24 cellular contexts compared by ENCODE assay signal in genomic region chr12:11696084-11696483, GRCh38.
"Had no signal": no experiment of that assay in that cellular context is flagged by ENCODE, and none has a peak within 500 bp of the region (broad histone marks: within the 10 kb centered on the region; RNA-seq: fewer than 3 reads in every experiment).

No MANE protein-coding gene starts in this region.

- DNase-seq: activated CD4-positive, alpha-beta T cell treated with anti-CD3 and anti-CD28 coated beads for 4 hours; activated CD4-positive, alpha-beta T cell treated with anti-CD3 and anti-CD28 coated beads, Interleukin-2, amount 50 U/mL, for 4 hours; activated CD8-positive, alpha-beta memory T cell treated with anti-CD3 and anti-CD28 coated beads for 24 hours; activated effector memory CD4-positive, alpha-beta T cell treated with anti-CD3 and anti-CD28 coated beads, Interleukin-2, amount 50 U/mL, for 16 hours; activated naive CD4-positive, alpha-beta T cell treated with anti-CD3 and anti-CD28 coated beads for 36 hours; activated naive CD8-positive, alpha-beta T cell treated with anti-CD3 and anti-CD28 coated beads for 36 hours; central memory CD4-positive, alpha-beta T cell; dermis blood vessel endothelial cell; effector CD4-positive, alpha-beta T cell; esophagus squamous epithelium; foreskin melanocyte; left cardiac atrium; naive thymus-derived CD8-positive, alpha-beta T cell; small intestine; stimulated activated CD4-positive, alpha-beta T cell treated with anti-CD3 and anti-CD28 coated beads, Interleukin-4, amount 100 ng/mL, for 24 hours; stimulated activated naive CD8-positive, alpha-beta T cell treated with anti-CD3 and anti-CD28 coated beads, Interleukin-15, amount 100 ng/mL, for 72 hours; SW 1271; T-helper 9 cell had no signal

- FAIRE-seq: astrocyte, colon, small intestine, TTC549 had no signal

- H3K4me3 ChIP-seq: esophagus squamous epithelium, tibial nerve had no signal

- H3K36me3 ChIP-seq: esophagus squamous epithelium, tibial nerve had no signal

- H3K27ac ChIP-seq: tibial nerve, VCaP had no signal

- ATAC-seq: naive thymus-derived CD8-positive, alpha-beta T cell; stimulated activated effector memory CD8-positive, alpha-beta T cell treated with anti-CD3 and anti-CD28 coated beads, Interleukin-12 subunit alpha, Interleukin-12 subunit beta, amount 100 ng/mL, for 72 hours; stimulated activated naive CD8-positive, alpha-beta T cell treated with anti-CD3 and anti-CD28 coated beads, Interleukin-15, amount 100 ng/mL, for 72 hours had no signal

- H3K9me3 ChIP-seq: esophagus squamous epithelium, tibial nerve had no signal

- H3K27me3 ChIP-seq: esophagus squamous epithelium, tibial nerve had no signal
